ENCODE assay signal across 8 cellular contexts in the genomic region with DNA sequence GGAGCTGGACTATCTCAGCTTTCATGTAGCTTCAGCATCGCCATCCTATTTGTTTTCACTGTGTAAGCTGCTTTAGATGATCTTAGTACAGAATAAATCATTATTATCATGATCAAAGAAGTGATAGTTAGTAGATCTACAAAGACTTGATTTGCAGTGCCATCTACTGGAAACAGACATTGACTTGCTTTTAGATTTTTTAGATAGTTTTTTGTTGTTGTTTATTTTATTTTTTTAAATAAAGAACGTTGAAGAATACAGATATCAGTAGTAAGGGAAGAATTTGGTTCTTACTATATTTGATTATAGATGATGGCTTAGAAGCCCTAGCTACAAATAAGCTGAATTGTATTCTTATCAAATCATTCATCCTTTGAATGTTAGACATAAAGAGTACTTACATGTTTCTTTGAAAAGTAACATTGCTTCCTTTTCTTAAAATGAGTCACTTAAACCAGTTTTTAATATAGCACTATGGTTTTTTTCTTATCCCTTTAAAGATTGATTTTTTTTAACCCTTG. TPM values are rescaled to one million over a fixed set of nuclear protein-coding genes. Genes with fewer than 3 reads are reported as not detected.
A peak's percentile ranks its signal among the peaks of the same experiment; 100 is the strongest.
DNase-seq lines count a peak whose midpoint lies in the region; ATAC-seq and TF ChIP-seq lines count a peak whose summit lies in the region.

No MANE protein-coding gene starts in this region.

- H3K4me3 Mint-ChIP-seq in activated CD4-positive, alpha-beta T cell treated with anti-CD3 and anti-CD28 coated beads for 36 hours: no peak overlapping the region
- peak overlapping the region; percentile 33 for H3K4me3 Mint-ChIP-seq in stimulated activated effector memory CD8-positive, alpha-beta T cell treated with anti-CD3 and anti-CD28 coated beads, Interleukin-12 subunit alpha, Interleukin-12 subunit beta, amount 100 ng/mL, for 72 hours

- no peak overlapping the region for H2AFZ ChIP-seq in PC-3 (ENCODE audit: low read length)

- CTCF ChIA-PET in activated CD4-positive, alpha-beta T cell treated with anti-CD3 and anti-CD28 coated beads for 36 hours (lab: Charles Lee): interaction anchor here (0.6 to 1.9 kb wide), 14 partner anchors 8 to 614 kb away, joined by 3 to 7 read pairs (median 3); no protein-coding TSS in a partner anchor
- CTCF ChIA-PET in PC-3 (lab: Charles Lee): interaction anchor here (0.7 kb wide), 1 partner anchor 297 kb away, joined by 3 read pairs; no protein-coding TSS in a partner anchor

- no peaks in the 10 kb centered on the region for H3F3A ChIP-seq in PC-3 (ENCODE audit: low read length, unreplicated experiment)

- ATAC-seq in activated CD4-positive, alpha-beta T cell treated with anti-CD3 and anti-CD28 coated beads for 36 hours: peak; percentile 37
- ATAC-seq in PC-3 (no peak), HG03196 (IDR thresholded peaks at IDR 0.05; ENCODE audit: unreplicated experiment) (no peak)
- ATAC-seq in stimulated activated effector memory CD8-positive, alpha-beta T cell treated with anti-CD3 and anti-CD28 coated beads, Interleukin-12 subunit alpha, Interleukin-12 subunit beta, amount 100 ng/mL, for 72 hours: peak; percentile 48

- TF ChIP-seq CTCF in PC-3 (conservative IDR thresholded peaks at IDR 0.05; ENCODE audit: low read depth, low read length): peak; percentile 59

- no peak for DNase-seq in activated CD4-positive, alpha-beta T cell treated with anti-CD3 and anti-CD28 coated beads for 36 hours
- no peak for DNase-seq in activated CD4-positive, alpha-beta T cell treated with anti-CD3 and anti-CD28 coated beads for 4 hours
- DNase-seq in PC-3 (peak; percentile 40), fibroblast of peridontal ligament (ENCODE audit: extremely low read depth) (peak; percentile 51), MG63 (no peak)
- no peak for DNase-seq in stimulated activated effector memory CD8-positive, alpha-beta T cell treated with anti-CD3 and anti-CD28 coated beads, Interleukin-12 subunit alpha, Interleukin-12 subunit beta, amount 100 ng/mL, for 72 hours (ENCODE audit: low spot score in 2 of 2)
- DNase-seq in stimulated activated CD8-positive, alpha-beta memory T cell treated with anti-CD3 and anti-CD28 coated beads, Interleukin-4, amount 100 ng/mL, for 48 hours: no peak

- POLR2A ChIA-PET in activated CD4-positive, alpha-beta T cell treated with anti-CD3 and anti-CD28 coated beads for 36 hours (lab: Charles Lee): no interaction called here
- POLR2A ChIA-PET in PC-3 (lab: Charles Lee; ENCODE audit: unreplicated experiment): no interaction called here

- H3K9me2 ChIP-seq in PC-3 (replicated peaks; ENCODE audit: low read length): no peaks in the 10 kb centered on the region

- no peaks in the 10 kb centered on the region for H3K9me3 ChIP-seq in PC-3 (ENCODE audit: low read length)
- no peaks in the 10 kb centered on the region for H3K9me3 ChIP-seq in MG63

- H3K4me3 ChIP-seq in PC-3 (ENCODE audit: low read length) (no peak overlapping the region), MG63 (no peak overlapping the region)

- no peak overlapping the region for H3K27ac ChIP-seq in PC-3 (ENCODE audit: low read length)

- no TSS peak for BruUV-seq in PC-3 (replicated peaks; lab: Mats Ljungman, UMichigan)

- H3K36me3 ChIP-seq in PC-3 (ENCODE audit: low read depth, low read length) (no peaks in the 10 kb centered on the region; the same call in 1 of the 2 replicates), MG63 (no peaks in the 10 kb centered on the region)

- no peak overlapping the region for H3K9ac ChIP-seq in PC-3 (ENCODE audit: low read length)

- H3K36me3 Mint-ChIP-seq in activated CD4-positive, alpha-beta T cell treated with anti-CD3 and anti-CD28 coated beads for 36 hours (ENCODE audit: low read depth): no peaks in the 10 kb centered on the region
- H3K36me3 Mint-ChIP-seq in stimulated activated effector memory CD8-positive, alpha-beta T cell treated with anti-CD3 and anti-CD28 coated beads, Interleukin-12 subunit alpha, Interleukin-12 subunit beta, amount 100 ng/mL, for 72 hours: no peaks in the 10 kb centered on the region

- H3K4me1 ChIP-seq in PC-3 (ENCODE audit: insufficient read depth, low read length): peaks cover 10% of the 10 kb centered on the region

- no peaks in the 10 kb centered on the region for H3K79me2 ChIP-seq in PC-3 (ENCODE audit: low read length)

- H3K27me3 Mint-ChIP-seq in activated CD4-positive, alpha-beta T cell treated with anti-CD3 and anti-CD28 coated beads for 36 hours: peaks cover 9% of the 10 kb centered on the region

- no peak overlapping the region for H3K4me2 ChIP-seq in PC-3 (ENCODE audit: low read length)

- H3K27ac Mint-ChIP-seq in activated CD4-positive, alpha-beta T cell treated with anti-CD3 and anti-CD28 coated beads for 36 hours: peak overlapping the region; percentile 34
- peak overlapping the region; percentile 26 for H3K27ac Mint-ChIP-seq in stimulated activated effector memory CD8-positive, alpha-beta T cell treated with anti-CD3 and anti-CD28 coated beads, Interleukin-12 subunit alpha, Interleukin-12 subunit beta, amount 100 ng/mL, for 72 hours

- H4K20me1 ChIP-seq in PC-3 (ENCODE audit: low read length): no peaks in the 10 kb centered on the region

- H3K27me3 ChIP-seq in PC-3 (ENCODE audit: low read length): peaks cover 3% of the 10 kb centered on the region
- H3K27me3 ChIP-seq in MG63: peaks cover 29% of the 10 kb centered on the region

- peaks cover 26% of the 10 kb centered on the region for H3K4me1 Mint-ChIP-seq in activated CD4-positive, alpha-beta T cell treated with anti-CD3 and anti-CD28 coated beads for 36 hours
- peaks cover 21% of the 10 kb centered on the region for H3K4me1 Mint-ChIP-seq in stimulated activated effector memory CD8-positive, alpha-beta T cell treated with anti-CD3 and anti-CD28 coated beads, Interleukin-12 subunit alpha, Interleukin-12 subunit beta, amount 100 ng/mL, for 72 hours

- H3K9me3 Mint-ChIP-seq in activated CD4-positive, alpha-beta T cell treated with anti-CD3 and anti-CD28 coated beads for 36 hours (ENCODE audit: low read depth): no peaks in the 10 kb centered on the region
- no peaks in the 10 kb centered on the region for H3K9me3 Mint-ChIP-seq in stimulated activated effector memory CD8-positive, alpha-beta T cell treated with anti-CD3 and anti-CD28 coated beads, Interleukin-12 subunit alpha, Interleukin-12 subunit beta, amount 100 ng/mL, for 72 hours

- intact Hi-C loops in activated CD4-positive, alpha-beta T cell treated with anti-CD3 and anti-CD28 coated beads for 36 hours (cut with DNase I, micrococcal nuclease): loop anchor here (1.0 to 5.0 kb wide), 4 partner anchors 296 to 750 kb away; no protein-coding TSS in a partner anchor
- intact Hi-C loops in PC-3 (cut with micrococcal nuclease): loop anchor here (1.0 to 5.0 kb wide), 3 partner anchors 296 to 748 kb away; no protein-coding TSS in a partner anchor

RNA-seq across cellular contexts. Expression of gene SFMBT2, which starts 6.3 kb away (rescaled TPM):
- 10 to 100 TPM; 17.6 to 18.0 TPM for total RNA-seq in activated CD4-positive, alpha-beta T cell treated with anti-CD3 and anti-CD28 coated beads for 36 hours
- 1.9 and 2.1 TPM in 2 replicates for total RNA-seq in PC-3 (2014; rRNA removed)
- total RNA-seq in MG63 (2014; rRNA removed; shearing (Covaris generic); ENCODE audit: low replicate concordance): 0.03 TPM in 1 of 2 replicates, not detected in the other

Comparison
In these comparisons a context has a peak if more than half of its experiments do, and no peak if none do; other contexts are left out.
1. ATAC-seq: peak in activated CD4-positive, alpha-beta T cell treated with anti-CD3 and anti-CD28 coated beads for 36 hours (single experiment) and stimulated activated effector memory CD8-positive, alpha-beta T cell treated with anti-CD3 and anti-CD28 coated beads, Interleukin-12 subunit alpha, Interleukin-12 subunit beta, amount 100 ng/mL, for 72 hours (single experiment); none in PC-3 (single experiment) and HG03196 (single experiment).
2. DNase-seq: peak in PC-3 (single experiment) and fibroblast of peridontal ligament (single experiment); none in activated CD4-positive, alpha-beta T cell treated with anti-CD3 and anti-CD28 coated beads for 36 hours (single experiment), activated CD4-positive, alpha-beta T cell treated with anti-CD3 and anti-CD28 coated beads for 4 hours (0 of 2), stimulated activated effector memory CD8-positive, alpha-beta T cell treated with anti-CD3 and anti-CD28 coated beads, Interleukin-12 subunit alpha, Interleukin-12 subunit beta, amount 100 ng/mL, for 72 hours (0 of 2), stimulated activated CD8-positive, alpha-beta memory T cell treated with anti-CD3 and anti-CD28 coated beads, Interleukin-4, amount 100 ng/mL, for 48 hours (single experiment) and MG63 (single experiment).